8 cellular contexts compared by ENCODE assay signal in genomic region chr17:75854111-75854748, GRCh38. TPM values are rescaled to one million over a fixed set of nuclear protein-coding genes. Genes with fewer than 3 reads are reported as not detected.
DNase-seq lines count a peak whose midpoint lies in the region; ATAC-seq and TF ChIP-seq lines count a peak whose summit lies in the region.

No MANE protein-coding gene starts in this region.

- intact Hi-C loops in sciatic nerve (cut with DNase I), result no loop called here

- H3K27me3 ChIP-seq in SJSA1 (replicated peaks), result no peaks in the 10 kb centered on the region

- DNase-seq in SJSA1 (ENCODE audit: low read depth in 1 of 2, low spot score in 2 of 2) (peak; percentile 68 to 69), glomerular visceral epithelial cell (ENCODE audit: extremely low spot score) (peak; percentile 69), sciatic nerve (ENCODE audit: low spot score) (no peak), WTC11 (ENCODE audit: low spot score) (no peak)
- DNase-seq in activated T-cell treated with anti-CD3 and anti-CD28 coated beads, Interleukin-2, amount 50 U/mL, for 1 hour, result no peak
- no peak for DNase-seq in stimulated activated CD4-positive, alpha-beta T cell treated with anti-CD3 and anti-CD28 coated beads, Interleukin-12 subunit alpha, Interleukin-12 subunit beta, amount 100 ng/mL, for 4 hours

- H3K9me3 ChIP-seq in ES-I3 (ENCODE audit: control insufficient read depth, insufficient read depth, low read length) (no peaks in the 10 kb centered on the region), SJSA1 (replicated peaks) (no peaks in the 10 kb centered on the region)

- no peak overlapping the region for H3K4me3 Mint-ChIP-seq in WTC11

- ATAC-seq in sciatic nerve (peak; percentile 4), HG03521 (IDR thresholded peaks at IDR 0.05; ENCODE audit: unreplicated experiment) (no peak), WTC11 (no peak)

- H3K9me3 Mint-ChIP-seq in WTC11, result no peaks in the 10 kb centered on the region

- TF ChIP-seq CTCF in WTC11 (IDR thresholded peaks at IDR 0.05), result no peak

- peaks cover 12% of the 10 kb centered on the region for H3K4me1 Mint-ChIP-seq in WTC11

- H3K36me3 Mint-ChIP-seq in WTC11, result peaks cover 11% of the 10 kb centered on the region; the same call in 1 of the 2 replicates

- peak overlapping the region; percentile 70 for H3K4me3 ChIP-seq in SJSA1

- no peak overlapping the region; the same call in 1 of the 2 replicates for H3K27ac Mint-ChIP-seq in WTC11

- CTCF ChIA-PET in WTC11 (lab: Charles Lee), result interaction anchor here (0.6 to 6.0 kb wide), 15 partner anchors 8 to 583 kb away, joined by 3 to 100 read pairs (median 5); partner anchors contain the start of genes GALK1, MIF4GD and TRIM65

- POLR2A ChIA-PET in WTC11 (lab: Charles Lee), result interaction anchor here (1.2 to 1.5 kb wide), 4 partner anchors 8 to 41 kb away, joined by 5 to 12 read pairs (median 8); no protein-coding TSS in a partner anchor

- H3K9ac ChIP-seq in ES-I3 (ENCODE audit: low read depth, low read length), result peak overlapping the region; percentile 51

- no peaks in the 10 kb centered on the region for H3K27me3 Mint-ChIP-seq in WTC11 (ENCODE audit: low read depth)

- peak overlapping the region; percentile 60 for H3K27ac ChIP-seq in SJSA1

- H3K4me1 ChIP-seq in ES-I3 (ENCODE audit: insufficient read depth, low read length) (peaks cover 11% of the 10 kb centered on the region), SJSA1 (replicated peaks) (peaks cover 30% of the 10 kb centered on the region)

- H3K36me3 ChIP-seq in ES-I3 (ENCODE audit: insufficient read depth, low read length) (peaks cover 5% of the 10 kb centered on the region; the same call in 1 of the 2 replicates), SJSA1 (peaks cover 27% of the 10 kb centered on the region)

TF ChIP-seq in WTC11, 78 proteins besides CTCF, POLR2A, EP300 and RAD21:
- TF ChIP-seq NR2C2 (CRISPR knock-in tag; IDR thresholded peaks at IDR 0.05), result no peak

RNA-seq across cellular contexts. Expression of gene WBP2, which starts 0.9 kb away (rescaled TPM):
- 22.6 and 28.8 TPM in 2 replicates for total RNA-seq in SJSA1 (2014; rRNA removed; shearing (Covaris generic))
- 156 TPM for total RNA-seq in sciatic nerve
- 64.3 to 69.4 TPM (median 68.8 TPM) in 3 replicates for total RNA-seq in WTC11 (2021)

RNA-seq across cellular contexts. Expression of gene UNC13D, which starts 10.0 kb away (rescaled TPM):
- not detected in 2 replicates for total RNA-seq in SJSA1 (2014; rRNA removed; shearing (Covaris generic))
- total RNA-seq in sciatic nerve (30.9 TPM), WTC11 (2021) (12.1 to 13.8 TPM (median 13.1 TPM) in 3 replicates)

RNA-seq across cellular contexts. Expression of gene TRIM47, which starts 24.2 kb away (rescaled TPM):
- 11.9 and 17.5 TPM in 2 replicates for total RNA-seq in SJSA1 (2014; rRNA removed; shearing (Covaris generic))
- total RNA-seq in sciatic nerve (50.7 TPM), WTC11 (2021) (4.4 to 10.0 TPM (median 6.8 TPM) in 3 replicates)

RNA-seq across cellular contexts. Expression of gene TRIM65, which starts 42.5 kb away (rescaled TPM):
- 11.9 and 17.6 TPM in 2 replicates for total RNA-seq in SJSA1 (2014; rRNA removed; shearing (Covaris generic))
- total RNA-seq in sciatic nerve, result 24.7 TPM
- total RNA-seq in WTC11 (2021), result 51.3 to 56.4 TPM (median 51.4 TPM) in 3 replicates

RNA-seq across cellular contexts. Expression of gene MRPL38, which starts 50.5 kb away (rescaled TPM):
- 54.0 and 55.7 TPM in 2 replicates for total RNA-seq in SJSA1 (2014; rRNA removed; shearing (Covaris generic))
- total RNA-seq in sciatic nerve, result 73.6 TPM
- total RNA-seq in WTC11 (2021), result 107 to 146 TPM (median 116 TPM) in 3 replicates

Comparison
In these comparisons a context has a peak if more than half of its experiments do, and no peak if none do; other contexts are left out.
1. DNase-seq: peak in SJSA1 (2 of 2) and glomerular visceral epithelial cell (single experiment); none in sciatic nerve (single experiment), activated T-cell treated with anti-CD3 and anti-CD28 coated beads, Interleukin-2, amount 50 U/mL, for 1 hour (single experiment), stimulated activated CD4-positive, alpha-beta T cell treated with anti-CD3 and anti-CD28 coated beads, Interleukin-12 subunit alpha, Interleukin-12 subunit beta, amount 100 ng/mL, for 4 hours (single experiment) and WTC11 (single experiment).
2. RNA of gene UNC13D, which starts 10.0 kb away (total RNA-seq): 30.9 TPM in sciatic nerve (single experiment) and 12.1 to 13.8 TPM in WTC11; not detected in SJSA1; every median in the first group is over 10 times any median in the second.